ENCODE assay signal across 9 cellular contexts in the genomic region with DNA sequence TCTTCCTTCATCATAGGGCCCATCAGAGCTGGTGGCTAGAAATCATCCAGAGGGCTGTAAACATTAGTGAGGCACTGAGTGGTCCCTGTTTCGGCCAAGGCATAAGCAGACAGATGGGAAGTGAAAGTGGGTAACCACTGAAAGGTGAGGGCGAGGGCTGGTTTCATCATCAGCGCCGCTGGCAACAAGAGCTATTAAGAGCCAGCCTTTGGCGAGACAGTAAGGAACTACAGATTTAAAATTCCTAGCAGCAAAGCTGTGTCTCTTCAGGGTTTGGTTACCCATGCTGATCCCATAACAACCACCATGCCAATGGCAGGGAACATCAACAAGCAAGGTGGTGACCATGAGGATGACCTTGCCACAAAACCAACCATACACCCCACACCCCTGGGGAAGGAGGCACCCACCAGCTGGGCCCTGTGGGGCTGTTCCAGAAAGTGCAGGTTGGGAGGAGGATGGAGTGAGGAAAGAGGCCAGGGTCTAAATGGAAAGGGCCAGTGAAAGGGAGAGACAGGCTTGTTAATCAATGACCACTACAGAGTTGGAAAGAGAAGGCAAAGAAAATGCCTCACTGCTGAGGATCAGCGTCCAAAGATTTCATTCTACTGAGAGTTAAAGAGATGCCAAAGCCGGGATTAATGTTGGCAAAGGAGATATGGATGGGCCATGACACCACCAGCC. TPM values are rescaled to one million over a fixed set of nuclear protein-coding genes. Genes with fewer than 3 reads are reported as not detected.
DNase-seq lines count a peak whose midpoint lies in the region; ATAC-seq and TF ChIP-seq lines count a peak whose summit lies in the region.
"Had no signal": no experiment of that assay in that cellular context is flagged by ENCODE, and none has a peak within 500 bp of the region (broad histone marks: within the 10 kb centered on the region; RNA-seq: fewer than 3 reads in every experiment).

No MANE protein-coding gene starts in this region.

- no peak for TF ChIP-seq CTCF in GM10248 (IDR thresholded peaks at IDR 0.05; ENCODE audit: control extremely low read depth, extremely low read depth, low read depth, missing control alignments)

- peak; percentile 66 for ATAC-seq in GM19351 (IDR thresholded peaks at IDR 0.05; ENCODE audit: unreplicated experiment)
- ATAC-seq in HG03135 (IDR thresholded peaks at IDR 0.05; ENCODE audit: unreplicated experiment): peak; percentile 71
- ATAC-seq in sciatic nerve: no peak

- intact Hi-C loops in sciatic nerve (cut with DNase I): no loop called here

- CTCF ChIA-PET in GM10248 (lab: Yijun Ruan, JAX): interaction anchor here (1.1 to 15.2 kb wide), 5 partner anchors 7 to 305 kb away, joined by 3 to 416 read pairs (median 42); partner anchors contain the start of genes NT5DC4 and SLC20A1

- POLR2A ChIA-PET in GM10248 (lab: Yijun Ruan, JAX): interaction anchor here (0.6 to 2.6 kb wide), 3 partner anchors 9 to 253 kb away, joined by 6 to 14 read pairs (median 9); partner anchors contain the start of gene SLC20A1

- DNase-seq in GM10248 (ENCODE audit: extremely low spot score): peak; percentile 60
- DNase-seq in activated CD8-positive, alpha-beta memory T cell treated with anti-CD3 and anti-CD28 coated beads, Interleukin-2, amount 50 U/mL, for 48 hours: peak; percentile 67
- no peak for DNase-seq in EL
- DNase-seq in inferior parietal cortex (ENCODE audit: extremely low spot score): no peak
- no peak for DNase-seq in sciatic nerve (ENCODE audit: low spot score)
- DNase-seq in OCI-M2 (lab: John Stamatoyannopoulos, UW; ENCODE audit: unreplicated experiment): no peak
- DNase-seq: spleen had no signal

RNA-seq across cellular contexts. Expression of gene SLC20A1, which starts 9.0 kb away (rescaled TPM):
- 51.1 TPM for total RNA-seq in sciatic nerve

RNA-seq across cellular contexts. Expression of gene CHCHD5, which starts 52.3 kb away (rescaled TPM):
- total RNA-seq in sciatic nerve: 21.2 TPM

Comparison
In these comparisons a context has a peak if more than half of its experiments do, and no peak if none do; other contexts are left out.
1. DNase-seq: peak in GM10248 (single experiment) and activated CD8-positive, alpha-beta memory T cell treated with anti-CD3 and anti-CD28 coated beads, Interleukin-2, amount 50 U/mL, for 48 hours (single experiment); none in EL (single experiment), inferior parietal cortex (single experiment), sciatic nerve (single experiment) and OCI-M2 (single experiment).